ENCODE assay signal across 9 cellular contexts in genomic region chr20:45358282-45359068, GRCh38. TPM values are rescaled to one million over a fixed set of nuclear protein-coding genes. Genes with fewer than 3 reads are reported as not detected.
DNase-seq lines count a peak whose midpoint lies in the region; ATAC-seq and TF ChIP-seq lines count a peak whose summit lies in the region.
"Had no signal": no experiment of that assay in that cellular context is flagged by ENCODE, and none has a peak within 500 bp of the region (broad histone marks: within the 10 kb centered on the region; RNA-seq: fewer than 3 reads in every experiment).

No MANE protein-coding gene starts in this region.

- POLR2A ChIA-PET in RWPE1 (lab: Yijun Ruan, JAX; ENCODE audit: low non-redundant PET) = interaction anchor here (0.5 to 2.0 kb wide), 4 partner anchors 10 to 567 kb away, joined by 3 to 14 read pairs (median 4); partner anchors contain the start of gene SDC4
- POLR2A ChIA-PET in naive thymus-derived CD4-positive, alpha-beta T cell (lab: Charles Lee) = interaction anchor here (1.5 kb wide), 1 partner anchor 79 kb away, joined by 11 read pairs; no protein-coding TSS in a partner anchor

- H3K27ac ChIP-seq in RWPE1 = peak overlapping the region; percentile 83
- H3K27ac ChIP-seq in ovary = peak overlapping the region; percentile 28 to 49
- no peak overlapping the region for H3K27ac ChIP-seq in Karpas-422 (ENCODE audit: low read length)
- H3K27ac ChIP-seq in naive thymus-derived CD4-positive, alpha-beta T cell (ENCODE audit: low read depth, low read length) = no peak overlapping the region

- H3K4me1 Mint-ChIP-seq in naive thymus-derived CD4-positive, alpha-beta T cell = peaks cover 0 to 62% (median 8%) of the 10 kb centered on the region in 7 donors

- H3K9ac ChIP-seq in Karpas-422 (ENCODE audit: low read length) = no peak overlapping the region

- no peaks in the 10 kb centered on the region for H3K9me3 ChIP-seq in ovary
- H3K9me3 ChIP-seq in Karpas-422 (ENCODE audit: low read length) = no peaks in the 10 kb centered on the region
- H3K9me3 ChIP-seq in naive thymus-derived CD4-positive, alpha-beta T cell (ENCODE audit: control insufficient read depth in 2 of 3, low read length in 3 of 3) = no peaks in the 10 kb centered on the region

- peaks cover 0 to 2% (median 0%) of the 10 kb centered on the region in 5 donors for H3K27me3 Mint-ChIP-seq in naive thymus-derived CD4-positive, alpha-beta T cell
- H3K27me3 Mint-ChIP-seq: activated CD4-positive, alpha-beta T cell treated with anti-CD3 and anti-CD28 coated beads, Interleukin-2, amount 10 ng/mL, durations not matched to agents 7 days and 5 days had no signal

- H3K4me3 Mint-ChIP-seq in naive thymus-derived CD4-positive, alpha-beta T cell = no peak overlapping the region
- H3K4me3 Mint-ChIP-seq: activated CD4-positive, alpha-beta T cell treated with anti-CD3 and anti-CD28 coated beads, Interleukin-2, amount 10 ng/mL, durations not matched to agents 7 days and 5 days had no signal

- H3K27ac Mint-ChIP-seq in naive thymus-derived CD4-positive, alpha-beta T cell = peak overlapping the region in 1 of 9 donors; percentile 34
- H3K27ac Mint-ChIP-seq: activated CD4-positive, alpha-beta T cell treated with anti-CD3 and anti-CD28 coated beads, Interleukin-2, amount 10 ng/mL, durations not matched to agents 7 days and 5 days had no signal

- peaks cover 0 to 4% (median 0%) of the 10 kb centered on the region in 11 donors for H3K9me3 Mint-ChIP-seq in naive thymus-derived CD4-positive, alpha-beta T cell
- H3K9me3 Mint-ChIP-seq: activated CD4-positive, alpha-beta T cell treated with anti-CD3 and anti-CD28 coated beads, Interleukin-2, amount 10 ng/mL, durations not matched to agents 7 days and 5 days had no signal

- H3K36me3 Mint-ChIP-seq in naive thymus-derived CD4-positive, alpha-beta T cell = no peaks in the 10 kb centered on the region

- no peaks in the 10 kb centered on the region for H3K36me3 ChIP-seq in ovary
- no peaks in the 10 kb centered on the region for H3K36me3 ChIP-seq in Karpas-422 (ENCODE audit: insufficient read depth, low read length)
- peaks cover 0 to 5% (median 0%) of the 10 kb centered on the region in 3 experiments for H3K36me3 ChIP-seq in naive thymus-derived CD4-positive, alpha-beta T cell (ENCODE audit: control insufficient read depth in 2 of 3, insufficient read depth in 3 of 3, low read length in 3 of 3)

- WGBS in ovary, 3 donors = 9 to 13% (median 9%) methylated on average over 10 of the region's 10 CpGs

- no peak overlapping the region for H2AFZ ChIP-seq in Karpas-422 (ENCODE audit: low read length)

- H4K20me1 ChIP-seq in Karpas-422 (ENCODE audit: insufficient read depth, low read depth, low read length) = no peaks in the 10 kb centered on the region

- H3K9me2 ChIP-seq in Karpas-422 (replicated peaks; ENCODE audit: insufficient read depth, low read length) = no peaks in the 10 kb centered on the region

- H3K4me1 ChIP-seq in ovary (ENCODE audit: insufficient read depth) (peaks cover 3% of the 10 kb centered on the region), Karpas-422 (ENCODE audit: low read length) (peaks cover 5% of the 10 kb centered on the region)
- H3K4me1 ChIP-seq in naive thymus-derived CD4-positive, alpha-beta T cell (ENCODE audit: control insufficient read depth in 2 of 2, insufficient read depth in 2 of 2, low read length in 2 of 2) = no peaks in the 10 kb centered on the region

- ATAC-seq in GM21576 (IDR thresholded peaks at IDR 0.05; ENCODE audit: unreplicated experiment) (no peak), GM18502 (IDR thresholded peaks at IDR 0.05; ENCODE audit: poor library complexity, unreplicated experiment) (no peak)
- ATAC-seq in naive thymus-derived CD4-positive, alpha-beta T cell = no peak

- peak; percentile 18 for DNase-seq in COLO668 (lab: John Stamatoyannopoulos, UW; ENCODE audit: unreplicated experiment)
- DNase-seq in RWPE1 (ENCODE audit: low spot score) = no peak
- DNase-seq in fibroblast of the aortic adventitia (ENCODE audit: low read depth) = peak; percentile 84
- DNase-seq in ovary = peak; percentile 72 to 93 (median 85)
- DNase-seq in Karpas-422 = no peak
- DNase-seq in naive thymus-derived CD4-positive, alpha-beta T cell = no peak
- DNase-seq: activated CD4-positive, alpha-beta T cell treated with anti-CD3 and anti-CD28 coated beads, Interleukin-2, amount 10 ng/mL, durations not matched to agents 7 days and 5 days had no signal

- no peak overlapping the region for H3K4me3 ChIP-seq in fibroblast of the aortic adventitia (ENCODE audit: low read depth, low read length)
- H3K4me3 ChIP-seq in ovary = no peak overlapping the region
- H3K4me3 ChIP-seq in Karpas-422 (ENCODE audit: low read length) = no peak overlapping the region
- H3K4me3 ChIP-seq in naive thymus-derived CD4-positive, alpha-beta T cell (ENCODE audit: low read length) = no peak overlapping the region

- CTCF ChIA-PET in RWPE1 (lab: Yijun Ruan, JAX) = interaction anchor here (0.9 to 8.5 kb wide), 4 partner anchors 9 to 262 kb away, joined by 3 to 65 read pairs (median 4); no protein-coding TSS in a partner anchor
- CTCF ChIA-PET in naive thymus-derived CD4-positive, alpha-beta T cell (lab: Charles Lee) = interaction anchor here (0.6 to 9.2 kb wide), 5 partner anchors 15 to 495 kb away, joined by 3 to 146 read pairs (median 3); no protein-coding TSS in a partner anchor

- no peaks in the 10 kb centered on the region for H3K27me3 ChIP-seq in ovary
- no peaks in the 10 kb centered on the region for H3K27me3 ChIP-seq in Karpas-422 (ENCODE audit: low read length)
- no peaks in the 10 kb centered on the region for H3K27me3 ChIP-seq in naive thymus-derived CD4-positive, alpha-beta T cell (ENCODE audit: control insufficient read depth in 2 of 2, insufficient read depth in 2 of 2, low read length in 2 of 2)

- no peak overlapping the region for H3K4me2 ChIP-seq in Karpas-422 (ENCODE audit: low read depth, low read length, poor library complexity, severe bottlenecking)

- TF ChIP-seq CTCF in RWPE1 (conservative IDR thresholded peaks at IDR 0.05; ENCODE audit: low read depth) (no peak), fibroblast of the aortic adventitia (IDR thresholded peaks at IDR 0.05; ENCODE audit: insufficient read depth, low read length) (no peak), ovary (IDR thresholded peaks at IDR 0.05) (no peak)

- no peaks in the 10 kb centered on the region for H3K79me2 ChIP-seq in Karpas-422 (ENCODE audit: low read length)

- TF ChIP-seq POLR2A in ovary (IDR thresholded peaks at IDR 0.05) = no peak

- peak; percentile 79 for TF ChIP-seq EP300 in ovary (IDR thresholded peaks at IDR 0.05)

- intact Hi-C loops in ovary (cut with DNase I) = no loop called here
- intact Hi-C loops in naive thymus-derived CD4-positive, alpha-beta T cell (cut with micrococcal nuclease) = no loop called here

RNA-seq across cellular contexts. Expression of gene SYS1, which starts 4.5 kb away (rescaled TPM):
- 27.9 and 29.4 TPM in 2 replicates for total RNA-seq in fibroblast of the aortic adventitia (ENCODE audit: low replicate concordance)
- 10 to 100 TPM; 29.2 to 69.7 (median 32.8) TPM for total RNA-seq in ovary
- 10 to 100 TPM; 33.0 to 47.0 TPM for polyA plus RNA-seq in ovary
- 18.6 and 34.5 TPM in 2 replicates for total RNA-seq in Karpas-422 (2014; rRNA removed; shearing (Covaris generic); ENCODE audit: low replicate concordance)
- 100 to 1,000 TPM in 1 of 5 experiments, 10 to 100 TPM in 4; 23.9 to 111 (median 67.1) TPM for total RNA-seq in naive thymus-derived CD4-positive, alpha-beta T cell
- 10 to 100 TPM; 34.5 to 42.3 TPM for polyA plus RNA-seq in naive thymus-derived CD4-positive, alpha-beta T cell

RNA-seq across cellular contexts. Expression of gene SDC4, which starts 10.3 kb away (rescaled TPM):
- total RNA-seq in fibroblast of the aortic adventitia (ENCODE audit: low replicate concordance) = 91.1 and 150 TPM in 2 replicates
- total RNA-seq in ovary = 100 to 1,000 TPM in 1 of 7 donors, 10 to 100 TPM in 6; 12.9 to 269 (median 45.9) TPM
- 10 to 100 TPM; 17.3 to 49.0 TPM for polyA plus RNA-seq in ovary
- not detected in 2 replicates for total RNA-seq in Karpas-422 (2014; rRNA removed; shearing (Covaris generic); ENCODE audit: low replicate concordance)
- total RNA-seq in naive thymus-derived CD4-positive, alpha-beta T cell = 10 to 100 TPM in 1 of 5 experiments, 1 to 10 TPM in 1, under 1 TPM in 3; 0.38 to 46.7 (median 0.56) TPM
- polyA plus RNA-seq in naive thymus-derived CD4-positive, alpha-beta T cell = under 1 TPM in 1 of 2 donors, not detected in 1; 0.21 TPM

RNA-seq across cellular contexts. Expression of gene TP53TG5, which starts 19.6 kb away (rescaled TPM):
- 0.09 TPM in 1 of 2 replicates, not detected in the other for total RNA-seq in fibroblast of the aortic adventitia (ENCODE audit: low replicate concordance)
- under 1 TPM in 2 of 7 donors, not detected in 5; 0.42 to 0.89 TPM for total RNA-seq in ovary
- polyA plus RNA-seq in ovary = under 1 TPM in 1 of 2 donors, not detected in 1; 0.02 TPM
- total RNA-seq in Karpas-422 (2014; rRNA removed; shearing (Covaris generic); ENCODE audit: low replicate concordance) = not detected in 2 replicates
- under 1 TPM in 3 of 5 experiments, not detected in 2; 0.19 to 0.48 (median 0.46) TPM for total RNA-seq in naive thymus-derived CD4-positive, alpha-beta T cell
- under 1 TPM; 0.14 to 0.24 TPM for polyA plus RNA-seq in naive thymus-derived CD4-positive, alpha-beta T cell
- total RNA-seq: activated CD4-positive, alpha-beta T cell treated with anti-CD3 and anti-CD28 coated beads, Interleukin-2, amount 10 ng/mL, durations not matched to agents 7 days and 5 days had no signal

RNA-seq across cellular contexts. Expression of gene DBNDD2, which starts 49.6 kb away (rescaled TPM):
- total RNA-seq in fibroblast of the aortic adventitia (ENCODE audit: low replicate concordance) (1.3 and 4.6 TPM in 2 replicates), ovary (10 to 100 TPM; 18.4 to 51.3 (median 31.6) TPM)
- polyA plus RNA-seq in ovary = 10 to 100 TPM; 36.1 to 63.2 TPM
- 0.22 TPM in 1 of 2 replicates, not detected in the other for total RNA-seq in Karpas-422 (2014; rRNA removed; shearing (Covaris generic); ENCODE audit: low replicate concordance)
- total RNA-seq in naive thymus-derived CD4-positive, alpha-beta T cell = 10 to 100 TPM; 12.2 to 22.7 (median 16.3) TPM
- 10 to 100 TPM; 15.3 to 22.9 TPM for polyA plus RNA-seq in naive thymus-derived CD4-positive, alpha-beta T cell

RNA-seq across cellular contexts. Expression of gene MATN4, which starts 50.4 kb away (rescaled TPM):
- not detected in 2 replicates for total RNA-seq in fibroblast of the aortic adventitia (ENCODE audit: low replicate concordance)
- under 1 TPM in 1 of 7 donors, not detected in 6; 0.10 TPM for total RNA-seq in ovary
- not detected for polyA plus RNA-seq in ovary
- not detected in 2 replicates for total RNA-seq in Karpas-422 (2014; rRNA removed; shearing (Covaris generic); ENCODE audit: low replicate concordance)
- 1 to 10 TPM in 1 of 5 experiments, not detected in 4; 2.3 TPM for total RNA-seq in naive thymus-derived CD4-positive, alpha-beta T cell
- not detected for polyA plus RNA-seq in naive thymus-derived CD4-positive, alpha-beta T cell

Comparison
In these comparisons a context has a peak if more than half of its experiments do, and no peak if none do; other contexts are left out.
1. DNase-seq: peak in COLO668 (single experiment), fibroblast of the aortic adventitia (single experiment) and ovary (5 of 5); none in RWPE1 (single experiment), Karpas-422 (single experiment) and naive thymus-derived CD4-positive, alpha-beta T cell (0 of 9).
2. H3K27ac ChIP-seq: peak in RWPE1 (single experiment) and ovary (2 of 2); none in Karpas-422 (single experiment) and naive thymus-derived CD4-positive, alpha-beta T cell (single experiment).